22 cellular contexts compared by ENCODE assay signal in genomic region chr11:126423154-126423553, GRCh38.
"Had no signal": no experiment of that assay in that cellular context is flagged by ENCODE, and none has a peak within 500 bp of the region (broad histone marks: within the 10 kb centered on the region; RNA-seq: fewer than 3 reads in every experiment).

No MANE protein-coding gene starts in this region.

- DNase-seq: activated CD4-positive, alpha-beta T cell treated with anti-CD3 and anti-CD28 coated beads for 1 hour; activated CD4-positive, alpha-beta T cell treated with anti-CD3 and anti-CD28 coated beads, Interleukin-2, amount 50 U/mL, for 4 hours; activated gamma-delta T cell; activated T-cell treated with anti-CD3 and anti-CD28 coated beads, Interleukin-2, amount 50 U/mL, for 72 hours; dermis blood vessel endothelial cell; effector memory CD4-positive, alpha-beta T cell; heart left ventricle; kidney; mesenchymal stem cell; stimulated activated CD4-positive, alpha-beta T cell treated with anti-CD3 and anti-CD28 coated beads, Interleukin-12 subunit alpha, Interleukin-12 subunit beta, amount 100 ng/mL, for 4 hours; stimulated activated CD4-positive, alpha-beta T cell treated with anti-CD3 and anti-CD28 coated beads, Interleukin-2, amount 100 ng/mL, for 24 hours; stimulated activated naive CD8-positive, alpha-beta T cell treated with anti-CD3 and anti-CD28 coated beads, Interleukin-15, Interleukin-2, amounts not matched to agents 100 U/mL and 50 U/mL, for 24 hours; substantia nigra; T-helper 1 cell; T-helper 9 cell; WERI-Rb-1 had no signal

- FAIRE-seq: bronchial epithelial cell, endothelial cell of umbilical vein, kidney had no signal

- H3K36me3 ChIP-seq: esophagus muscularis mucosa, heart left ventricle, neutrophil, vagina had no signal

- ATAC-seq: activated T-cell treated with anti-CD3 and anti-CD28 coated beads, Interleukin-2, amount 50 U/mL, for 72 hours; gastroesophageal sphincter; stimulated activated naive CD8-positive, alpha-beta T cell treated with anti-CD3 and anti-CD28 coated beads, Interleukin-15, Interleukin-2, amounts not matched to agents 100 U/mL and 50 U/mL, for 24 hours had no signal

- H3K4me3 ChIP-seq: esophagus muscularis mucosa, gastroesophageal sphincter, heart left ventricle, vagina had no signal

- H3K4me1 ChIP-seq: vagina had no signal

- H3K27ac ChIP-seq: esophagus muscularis mucosa, gastroesophageal sphincter, neutrophil, vagina, WERI-Rb-1 had no signal

- H3K9me3 ChIP-seq: esophagus muscularis mucosa, gastroesophageal sphincter, heart left ventricle, neutrophil, vagina had no signal

- H3K27me3 ChIP-seq: esophagus muscularis mucosa, gastroesophageal sphincter, heart left ventricle, neutrophil, vagina had no signal
